7 cellular contexts compared by ENCODE assay signal in genomic region chr13:36818483-36819063, GRCh38. TPM values are rescaled to one million over a fixed set of nuclear protein-coding genes. Genes with fewer than 3 reads are reported as not detected.
DNase-seq lines count a peak whose midpoint lies in the region; ATAC-seq lines count a peak whose summit lies in the region.

No MANE protein-coding gene starts in this region.

- intact Hi-C loops in activated T-helper 1 cell treated with anti-CD3 and anti-CD28 coated beads, Interleukin-12 subunit alpha, Interleukin-12 subunit beta, Interleukin-2, Interleukin-4 antibody, amounts not matched to agents 30 ng/mL and 10 ng/mL and 1 ng/mL, durations not matched to agents 14 hours and 24 hours and 36 hours (cut with micrococcal nuclease) = loop anchor here (1.0 to 2.0 kb wide), 5 partner anchors 181 to 1531 kb away; partner anchors contain the start of genes ALG5, SPART, SUPT20H and UFM1

- peaks cover 10% of the 10 kb centered on the region for H3K27me3 Mint-ChIP-seq in activated T-helper 1 cell treated with anti-CD3 and anti-CD28 coated beads, Interleukin-12 subunit alpha, Interleukin-12 subunit beta, Interleukin-2, Interleukin-4 antibody, amounts not matched to agents 30 ng/mL and 10 ng/mL and 1 ng/mL, durations not matched to agents 14 hours and 24 hours and 36 hours (ENCODE audit: insufficient read depth)
- H3K27me3 Mint-ChIP-seq in stimulated activated naive CD8-positive, alpha-beta T cell treated with anti-CD3 and anti-CD28 coated beads, Interleukin-15, amount 100 ng/mL, for 72 hours = peaks cover 9% of the 10 kb centered on the region

- H3K27me3 ChIP-seq in iPS DF 6.9 (ENCODE audit: control insufficient read depth, insufficient read depth, low read length) = no peaks in the 10 kb centered on the region

- H3K27ac Mint-ChIP-seq in activated T-helper 1 cell treated with anti-CD3 and anti-CD28 coated beads, Interleukin-12 subunit alpha, Interleukin-12 subunit beta, Interleukin-2, Interleukin-4 antibody, amounts not matched to agents 30 ng/mL and 10 ng/mL and 1 ng/mL, durations not matched to agents 14 hours and 24 hours and 36 hours = peak overlapping the region; percentile 80
- peak overlapping the region; percentile 86 to 99 for H3K27ac Mint-ChIP-seq in stimulated activated naive CD8-positive, alpha-beta T cell treated with anti-CD3 and anti-CD28 coated beads, Interleukin-15, amount 100 ng/mL, for 72 hours

- ATAC-seq in GM19023 (IDR thresholded peaks at IDR 0.05; ENCODE audit: unreplicated experiment) = peak; percentile 0
- ATAC-seq in HG02938 (IDR thresholded peaks at IDR 0.05; ENCODE audit: unreplicated experiment) = peak; percentile 22
- no peak for ATAC-seq in stimulated activated naive CD8-positive, alpha-beta T cell treated with anti-CD3 and anti-CD28 coated beads, Interleukin-15, amount 100 ng/mL, for 72 hours

- H3K4me3 Mint-ChIP-seq in activated T-helper 1 cell treated with anti-CD3 and anti-CD28 coated beads, Interleukin-12 subunit alpha, Interleukin-12 subunit beta, Interleukin-2, Interleukin-4 antibody, amounts not matched to agents 30 ng/mL and 10 ng/mL and 1 ng/mL, durations not matched to agents 14 hours and 24 hours and 36 hours = peak overlapping the region; percentile 96
- peak overlapping the region; percentile 94 to 96 for H3K4me3 Mint-ChIP-seq in stimulated activated naive CD8-positive, alpha-beta T cell treated with anti-CD3 and anti-CD28 coated beads, Interleukin-15, amount 100 ng/mL, for 72 hours

- DNase-seq in activated T-helper 1 cell treated with anti-CD3 and anti-CD28 coated beads, Interleukin-12 subunit alpha, Interleukin-12 subunit beta, Interleukin-2, Interleukin-4 antibody, amounts not matched to agents 30 ng/mL and 10 ng/mL and 1 ng/mL, durations not matched to agents 14 hours and 24 hours and 36 hours (ENCODE audit: low spot score) = no peak
- DNase-seq in iPS DF 6.9 (ENCODE audit: low read depth, low spot score) (no peak), NCI-H446 (lab: John Stamatoyannopoulos, UW) (no peak), COR-L47 (lab: John Stamatoyannopoulos, UW) (no peak)
- DNase-seq in stimulated activated naive CD8-positive, alpha-beta T cell treated with anti-CD3 and anti-CD28 coated beads, Interleukin-15, amount 100 ng/mL, for 72 hours = no peak

- peaks cover 55% of the 10 kb centered on the region for H3K4me1 Mint-ChIP-seq in activated T-helper 1 cell treated with anti-CD3 and anti-CD28 coated beads, Interleukin-12 subunit alpha, Interleukin-12 subunit beta, Interleukin-2, Interleukin-4 antibody, amounts not matched to agents 30 ng/mL and 10 ng/mL and 1 ng/mL, durations not matched to agents 14 hours and 24 hours and 36 hours (ENCODE audit: low read depth)
- peaks cover 46% of the 10 kb centered on the region for H3K4me1 Mint-ChIP-seq in stimulated activated naive CD8-positive, alpha-beta T cell treated with anti-CD3 and anti-CD28 coated beads, Interleukin-15, amount 100 ng/mL, for 72 hours

- H3K36me3 ChIP-seq in iPS DF 6.9 (ENCODE audit: control insufficient read depth, insufficient read depth, low read length) = no peaks in the 10 kb centered on the region

- no peaks in the 10 kb centered on the region for H3K9me3 Mint-ChIP-seq in activated T-helper 1 cell treated with anti-CD3 and anti-CD28 coated beads, Interleukin-12 subunit alpha, Interleukin-12 subunit beta, Interleukin-2, Interleukin-4 antibody, amounts not matched to agents 30 ng/mL and 10 ng/mL and 1 ng/mL, durations not matched to agents 14 hours and 24 hours and 36 hours
- peaks cover 0 to 7% of the 10 kb centered on the region in 2 donors for H3K9me3 Mint-ChIP-seq in stimulated activated naive CD8-positive, alpha-beta T cell treated with anti-CD3 and anti-CD28 coated beads, Interleukin-15, amount 100 ng/mL, for 72 hours

- H3K36me3 Mint-ChIP-seq in activated T-helper 1 cell treated with anti-CD3 and anti-CD28 coated beads, Interleukin-12 subunit alpha, Interleukin-12 subunit beta, Interleukin-2, Interleukin-4 antibody, amounts not matched to agents 30 ng/mL and 10 ng/mL and 1 ng/mL, durations not matched to agents 14 hours and 24 hours and 36 hours (ENCODE audit: low read depth) = peaks cover 8% of the 10 kb centered on the region

- no peak overlapping the region for H3K27ac ChIP-seq in iPS DF 6.9 (ENCODE audit: low read length)

- peak overlapping the region; percentile 58; the same call in 1 of the 2 replicates for H3K4me3 ChIP-seq in iPS DF 6.9 (ENCODE audit: low read length)

- no peaks in the 10 kb centered on the region for H3K4me1 ChIP-seq in iPS DF 6.9 (ENCODE audit: control insufficient read depth, insufficient read depth, low read length)

- no CpG with 5 or more reads among the region's 12 CpGs for WGBS in iPS DF 6.9 (ENCODE audit: insufficient coverage, insufficient read length)

- H3K9me3 ChIP-seq in iPS DF 6.9 (ENCODE audit: control insufficient read depth, insufficient read depth, low read length) = no peaks in the 10 kb centered on the region

RNA-seq across cellular contexts. Expression of gene RFXAP, which starts 0.4 kb away (rescaled TPM):
- 19.0 and 19.8 TPM in 2 replicates for total RNA-seq in activated T-helper 1 cell treated with anti-CD3 and anti-CD28 coated beads, Interleukin-12 subunit alpha, Interleukin-12 subunit beta, Interleukin-2, Interleukin-4 antibody, amounts not matched to agents 30 ng/mL and 10 ng/mL and 1 ng/mL, durations not matched to agents 14 hours and 24 hours and 36 hours
